8 cellular contexts compared by ENCODE assay signal in the genomic region with DNA sequence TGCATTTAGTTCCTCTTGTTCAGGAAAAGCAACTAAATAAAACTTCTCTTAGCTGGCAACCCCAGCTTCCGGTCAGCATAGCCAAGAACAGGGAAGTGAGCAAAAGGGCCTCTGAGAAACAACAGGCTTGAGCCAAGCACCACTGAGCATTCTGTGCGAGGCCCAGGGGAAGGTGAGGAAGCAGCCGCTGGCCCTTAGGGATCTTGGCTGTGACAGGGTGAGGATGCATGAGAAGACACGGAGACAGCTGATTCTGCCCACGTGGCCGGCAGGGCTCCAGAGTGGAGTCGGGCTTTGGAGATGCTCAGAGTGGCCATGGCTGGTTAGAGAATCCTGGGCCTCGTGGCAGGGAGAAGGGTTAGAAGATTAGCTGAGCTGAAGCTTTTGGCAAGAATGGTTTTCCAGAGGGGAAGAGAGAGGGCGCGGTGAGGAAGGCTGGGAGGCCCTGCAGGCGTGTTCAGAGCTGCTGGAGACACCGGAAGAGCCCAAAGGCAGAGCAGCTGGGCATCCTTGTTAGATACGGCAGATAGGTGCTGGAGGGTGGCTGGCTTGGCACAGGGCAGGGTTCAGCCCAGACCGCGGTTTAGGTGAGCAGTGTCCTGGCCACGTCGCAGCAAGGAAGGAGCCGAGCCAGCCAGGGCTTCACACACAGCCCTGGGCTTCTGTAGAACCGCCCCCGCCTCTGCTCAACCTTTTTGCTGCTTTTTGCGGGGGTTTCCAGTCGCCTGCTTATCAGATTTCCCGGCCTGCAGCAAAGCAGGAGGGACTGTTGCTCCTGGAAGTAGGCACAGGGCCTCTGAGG. TPM values are rescaled to one million over a fixed set of nuclear protein-coding genes. Genes with fewer than 3 reads are reported as not detected.
DNase-seq lines count a peak whose midpoint lies in the region; ATAC-seq and TF ChIP-seq lines count a peak whose summit lies in the region.

No MANE protein-coding gene starts in this region.

- peaks cover 54% of the 10 kb centered on the region for H3K36me3 Mint-ChIP-seq in activated naive CD8-positive, alpha-beta T cell treated with anti-CD3 and anti-CD28 coated beads, Interleukin-2, amount 50 U/mL, for 24 hours (ENCODE audit: low read depth)

- intact Hi-C loops in left ventricle myocardium superior (cut with micrococcal nuclease): loop anchor here (10.0 kb wide), 1 partner anchor 254 kb away; no protein-coding TSS in a partner anchor

- no peaks in the 10 kb centered on the region for H3K9me3 Mint-ChIP-seq in activated naive CD8-positive, alpha-beta T cell treated with anti-CD3 and anti-CD28 coated beads, Interleukin-2, amount 50 U/mL, for 24 hours

- H3K4me3 ChIP-seq in KMS-11 (IDR thresholded peaks at IDR 0.05; ENCODE audit: insufficient read depth, low read depth, low read length) (no peak overlapping the region), skeletal muscle tissue (ENCODE audit: low read length in 3 of 3) (peak overlapping the region in 1 of 3 donors; percentile 41)

- no peak for DNase-seq in activated naive CD8-positive, alpha-beta T cell treated with anti-CD3 and anti-CD28 coated beads, Interleukin-2, amount 50 U/mL, for 24 hours
- DNase-seq in left ventricle myocardium superior (peak; percentile 78), ureter (ENCODE audit: low spot score) (no peak), HuH-7.5 (ENCODE audit: low spot score) (no peak), NCI-H1105 (lab: John Stamatoyannopoulos, UW) (no peak)

- no peak for TF ChIP-seq CTCF in KMS-11 (conservative IDR thresholded peaks at IDR 0.05; ENCODE audit: low read depth, low read length)

- ATAC-seq in activated naive CD8-positive, alpha-beta T cell treated with anti-CD3 and anti-CD28 coated beads, Interleukin-2, amount 50 U/mL, for 24 hours: peak; percentile 26
- ATAC-seq in left ventricle myocardium superior (peak; percentile 79), GM21360 (IDR thresholded peaks at IDR 0.05; ENCODE audit: unreplicated experiment) (no peak)

- H3K27me3 ChIP-seq in KMS-11 (ENCODE audit: insufficient read depth, low read depth) (no peaks in the 10 kb centered on the region), skeletal muscle tissue (ENCODE audit: control insufficient read depth in 3 of 3, insufficient read depth in 3 of 3, low read length in 3 of 3) (no peaks in the 10 kb centered on the region)

- H2AFZ ChIP-seq in KMS-11 (ENCODE audit: low read depth): no peak overlapping the region

- H3K4me2 ChIP-seq in KMS-11: peak overlapping the region; percentile 33; the same call in 1 of the 2 replicates

- peaks cover 51% of the 10 kb centered on the region for H3K4me1 Mint-ChIP-seq in activated naive CD8-positive, alpha-beta T cell treated with anti-CD3 and anti-CD28 coated beads, Interleukin-2, amount 50 U/mL, for 24 hours

- H3K36me3 ChIP-seq in KMS-11 (ENCODE audit: insufficient read depth) (no peaks in the 10 kb centered on the region; the same call in 1 of the 2 replicates), skeletal muscle tissue (ENCODE audit: control insufficient read depth in 3 of 3, insufficient read depth in 3 of 3, low read length in 3 of 3) (peaks cover 45 to 51% (median 46%) of the 10 kb centered on the region in 3 donors)

- no peak overlapping the region for H3K9ac ChIP-seq in KMS-11
- peak overlapping the region in 2 of 3 donors; percentile 28 to 54 for H3K9ac ChIP-seq in skeletal muscle tissue (ENCODE audit: low read depth in 1 of 3, low read length in 3 of 3)

- H3K4me3 Mint-ChIP-seq in activated naive CD8-positive, alpha-beta T cell treated with anti-CD3 and anti-CD28 coated beads, Interleukin-2, amount 50 U/mL, for 24 hours: peak overlapping the region; percentile 51

- H3K27me3 Mint-ChIP-seq in activated naive CD8-positive, alpha-beta T cell treated with anti-CD3 and anti-CD28 coated beads, Interleukin-2, amount 50 U/mL, for 24 hours: no peaks in the 10 kb centered on the region

- H3K9me3 ChIP-seq in skeletal muscle tissue (ENCODE audit: control insufficient read depth in 3 of 3, low read length in 3 of 3): no peaks in the 10 kb centered on the region

- H3K27ac Mint-ChIP-seq in activated naive CD8-positive, alpha-beta T cell treated with anti-CD3 and anti-CD28 coated beads, Interleukin-2, amount 50 U/mL, for 24 hours: peak overlapping the region; percentile 74

- peaks cover 55% of the 10 kb centered on the region for H3K79me2 ChIP-seq in KMS-11 (ENCODE audit: insufficient read depth, low read depth)

- H4K20me1 ChIP-seq in KMS-11 (ENCODE audit: insufficient read depth): peaks cover 58% of the 10 kb centered on the region

- no peak overlapping the region for H3K27ac ChIP-seq in KMS-11
- peak overlapping the region; percentile 85 for H3K27ac ChIP-seq in skeletal muscle tissue (ENCODE audit: low read depth, low read length)

- peaks cover 61% of the 10 kb centered on the region for H3K4me1 ChIP-seq in KMS-11 (ENCODE audit: low read depth, poor library complexity, severe bottlenecking)
- peaks cover 50 to 63% (median 59%) of the 10 kb centered on the region in 3 donors for H3K4me1 ChIP-seq in skeletal muscle tissue (ENCODE audit: control insufficient read depth in 3 of 3, insufficient read depth in 3 of 3, low read length in 3 of 3)

RNA-seq across cellular contexts. Expression of a gene that starts 17.3 kb away (rescaled TPM):
- total RNA-seq in left ventricle myocardium superior (37.3 TPM), skeletal muscle tissue (30.8 TPM), ureter (83.4 TPM)

RNA-seq across cellular contexts. Expression of a gene that starts 46.9 kb away (rescaled TPM):
- 0.42 TPM for total RNA-seq in left ventricle myocardium superior
- total RNA-seq in skeletal muscle tissue: 17.7 TPM
- total RNA-seq in ureter: 0.55 TPM

RNA-seq across cellular contexts. Expression of a gene that starts 58.0 kb away (rescaled TPM):
- total RNA-seq in left ventricle myocardium superior (not detected), skeletal muscle tissue (15.7 TPM), ureter (1.8 TPM)

Comparison
In these comparisons a context has a peak if more than half of its experiments do, and no peak if none do; other contexts are left out.
1. RNA of a gene that starts 46.9 kb away (total RNA-seq): 17.7 TPM in skeletal muscle tissue (single experiment); 0.55 TPM in ureter (single experiment) and 0.42 TPM in left ventricle myocardium superior (single experiment); every median in the first group is over 10 times any median in the second.